ENCODE assay signal across 1 cellular context in the genomic region with DNA sequence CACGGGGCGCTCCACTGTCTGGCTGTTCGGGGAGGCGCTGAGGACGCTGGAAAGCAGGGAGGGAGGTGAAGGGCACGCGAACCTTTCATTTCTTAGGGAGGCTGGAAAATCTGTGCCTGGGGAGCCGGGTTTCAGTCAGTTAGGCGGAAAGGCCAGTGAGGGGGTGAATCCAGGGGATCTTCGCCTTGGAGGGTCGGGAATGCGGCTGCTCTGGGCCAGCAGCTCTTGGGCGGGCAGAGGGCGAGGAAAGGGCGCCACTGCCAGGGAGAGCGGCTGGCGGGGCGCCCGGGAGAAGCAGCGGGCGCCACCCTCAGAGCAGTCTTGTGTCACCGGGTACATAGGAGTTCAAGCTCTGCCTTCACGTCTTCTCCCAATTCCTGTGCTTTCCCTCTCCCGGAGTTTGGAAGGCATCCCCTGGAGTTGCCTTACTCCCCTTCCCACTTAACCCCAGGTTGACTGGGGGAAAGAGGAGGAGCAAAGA.
TF ChIP-seq lines count a peak whose summit lies in the region.

No MANE protein-coding gene starts in this region.

TF ChIP-seq in HEK293, 187 proteins besides CTCF, POLR2A, EP300 and RAD21 (continued from another document):
- peak; percentile 23; the same call in 1 of the 2 replicates for TF ChIP-seq GLIS1 (tag by site-specific recombination; IDR thresholded peaks at IDR 0.05)
- TF ChIP-seq ZFP3 (tag by site-specific recombination; IDR thresholded peaks at IDR 0.05; ENCODE audit: low read depth), result peak; percentile 67
- 0 out of 2 replicates have a peak, but pooled peaks have one; percentile 28 for TF ChIP-seq ZNF610 (tag by site-specific recombination; IDR thresholded peaks at IDR 0.05; ENCODE audit: borderline replicate concordance)
- TF ChIP-seq, protein P1, sequence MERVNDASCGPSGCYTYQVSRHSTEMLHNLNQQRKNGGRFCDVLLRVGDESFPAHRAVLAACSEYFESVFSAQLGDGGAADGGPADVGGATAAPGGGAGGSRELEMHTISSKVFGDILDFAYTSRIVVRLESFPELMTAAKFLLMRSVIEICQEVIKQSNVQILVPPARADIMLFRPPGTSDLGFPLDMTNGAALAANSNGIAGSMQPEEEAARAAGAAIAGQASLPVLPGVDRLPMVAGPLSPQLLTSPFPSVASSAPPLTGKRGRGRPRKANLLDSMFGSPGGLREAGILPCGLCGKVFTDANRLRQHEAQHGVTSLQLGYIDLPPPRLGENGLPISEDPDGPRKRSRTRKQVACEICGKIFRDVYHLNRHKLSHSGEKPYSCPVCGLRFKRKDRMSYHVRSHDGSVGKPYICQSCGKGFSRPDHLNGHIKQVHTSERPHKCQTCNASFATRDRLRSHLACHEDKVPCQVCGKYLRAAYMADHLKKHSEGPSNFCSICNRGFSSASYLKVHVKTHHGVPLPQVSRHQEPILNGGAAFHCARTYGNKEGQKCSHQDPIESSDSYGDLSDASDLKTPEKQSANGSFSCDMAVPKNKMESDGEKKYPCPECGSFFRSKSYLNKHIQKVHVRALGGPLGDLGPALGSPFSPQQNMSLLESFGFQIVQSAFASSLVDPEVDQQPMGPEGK (tag by site-specific recombination; IDR thresholded peaks at IDR 0.05), result 0 out of 2 replicates have a peak, but pooled peaks have one; percentile 9
- no peak for TF ChIP-seq ZNF621 (tag by site-specific recombination; IDR thresholded peaks at IDR 0.05)
